In genomic region chr7:132943645-132944044, GRCh38 we compare ENCODE assay signal across 19 cellular contexts.
"Had no signal": no experiment of that assay in that cellular context is flagged by ENCODE, and none has a peak within 500 bp of the region (broad histone marks: within the 10 kb centered on the region; RNA-seq: fewer than 3 reads in every experiment).

No MANE protein-coding gene starts in this region.

- DNase-seq: activated CD4-positive, alpha-beta memory T cell treated with anti-CD3 and anti-CD28 coated beads for 36 hours; activated CD4-positive, alpha-beta T cell treated with anti-CD3 and anti-CD28 coated beads, Interleukin-2, amount 10 ng/mL, durations not matched to agents 7 days and 5 days; activated CD8-positive, alpha-beta memory T cell treated with anti-CD3 and anti-CD28 coated beads for 24 hours; activated naive CD4-positive, alpha-beta T cell treated with anti-CD3 and anti-CD28 coated beads, Interleukin-2, amount 50 U/mL, for 16 hours; activated naive CD8-positive, alpha-beta T cell treated with anti-CD3 and anti-CD28 coated beads, Interleukin-2, amount 10 ng/mL, durations not matched to agents 7 days and 5 days; activated T-cell treated with anti-CD3 and anti-CD28 coated beads, Interleukin-2, amount 50 U/mL, for 48 hours; adrenal gland; aorta; caudate nucleus; NCI-H1048; NCI-H146; NCI-H187 treated with DMSO at 0.1 percent for 48 hours; NCI-H2081 treated with DMSO at 0.1 percent for 48 hours; NCI-H446; NCI-H524; PC-3; SHP77 treated with DMSO at 0.1 percent for 48 hours had no signal

- H3K4me1 ChIP-seq: adrenal gland, breast epithelium had no signal

- H3K4me3 ChIP-seq: adrenal gland, breast epithelium had no signal

- H3K9me3 ChIP-seq: breast epithelium had no signal

- ATAC-seq: PC-3, WTC11 had no signal

- H3K27ac ChIP-seq: adrenal gland, breast epithelium had no signal

- H3K36me3 ChIP-seq: adrenal gland, breast epithelium had no signal
